In the genomic region with DNA sequence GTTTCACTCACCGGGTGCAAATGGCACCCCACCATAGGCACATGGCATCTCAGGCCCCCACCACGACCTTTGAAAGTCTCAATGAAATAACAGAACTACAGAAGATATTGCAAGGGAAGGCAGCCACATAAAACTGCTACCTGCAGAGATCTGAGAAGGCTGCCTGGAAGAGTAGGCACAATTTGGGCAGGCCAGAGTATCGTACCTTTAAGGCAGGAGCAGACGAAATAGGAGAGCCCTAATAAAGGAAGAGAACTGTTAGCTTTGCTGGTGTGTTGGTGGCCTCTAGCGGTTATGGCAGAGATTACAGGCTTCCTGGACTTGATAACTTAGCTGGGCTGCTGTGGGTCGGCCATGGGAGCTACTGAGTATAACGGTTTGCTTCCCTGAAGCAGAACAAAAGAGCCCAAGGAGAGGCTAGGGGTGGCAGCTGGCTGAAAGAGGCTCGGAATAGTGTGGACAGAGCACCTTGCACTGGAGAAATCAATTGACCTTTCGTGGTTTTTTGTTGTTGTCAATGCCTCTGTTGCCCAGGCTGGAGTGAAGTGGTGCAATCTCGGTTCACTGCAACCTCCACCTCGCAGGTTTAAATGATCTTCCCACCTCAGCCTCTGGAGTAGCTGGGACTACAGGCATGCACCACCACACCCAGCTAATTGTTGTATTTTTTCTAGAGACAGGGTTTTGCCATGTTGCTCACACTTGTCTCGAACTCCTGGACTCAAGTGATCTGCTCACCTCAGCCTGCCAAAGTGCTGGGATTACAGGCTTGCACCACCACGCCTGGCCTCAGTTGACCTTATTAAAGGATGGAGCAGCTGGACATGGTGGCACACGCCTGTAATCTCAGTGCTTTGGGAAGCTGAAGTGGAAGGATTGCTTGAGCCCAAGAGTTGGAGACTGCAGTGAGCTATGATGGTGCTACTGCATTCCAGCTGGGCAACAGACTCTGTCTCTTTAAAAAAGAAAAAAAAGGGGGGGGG, we compare ENCODE assay signal across 8 cellular contexts. TPM values are rescaled to one million over a fixed set of nuclear protein-coding genes. Genes with fewer than 3 reads are reported as not detected.
DNase-seq lines count a peak whose midpoint lies in the region; ATAC-seq and TF ChIP-seq lines count a peak whose summit lies in the region.

No MANE protein-coding gene starts in this region.

- H3K4me3 Mint-ChIP-seq in activated CD4-positive, alpha-beta T cell treated with anti-CD3 and anti-CD28 coated beads, Interleukin-2, amount 10 ng/mL, durations not matched to agents 24 days and 14 days: no peak overlapping the region

- H3K9me3 ChIP-seq in HAP-1: no peaks in the 10 kb centered on the region
- H3K9me3 ChIP-seq in lower lobe of right lung: no peaks in the 10 kb centered on the region

- no peaks in the 10 kb centered on the region for H3K27me3 Mint-ChIP-seq in activated CD4-positive, alpha-beta T cell treated with anti-CD3 and anti-CD28 coated beads, Interleukin-2, amount 10 ng/mL, durations not matched to agents 24 days and 14 days

- DNase-seq in AML-193 (lab: John Stamatoyannopoulos, UW) (peak; percentile 73 to 80), HAP-1 (ENCODE audit: low spot score in 2 of 2) (peak; percentile 75 to 83), NCI-H526 treated with DMSO at 0.1 percent for 48 hours (lab: John Stamatoyannopoulos, UW) (peak; percentile 38), dedifferentiated amniotic fluid mesenchymal stem cell (ENCODE audit: extremely low spot score) (peak; percentile 92), lower lobe of right lung (peak; percentile 74)
- DNase-seq in activated CD4-positive, alpha-beta T cell treated with anti-CD3 and anti-CD28 coated beads, Interleukin-2, amount 10 ng/mL, durations not matched to agents 24 days and 14 days: peak; percentile 93
- DNase-seq in stimulated activated CD8-positive, alpha-beta memory T cell treated with anti-CD3 and anti-CD28 coated beads, Interleukin-15, amount 100 ng/mL, for 48 hours (ENCODE audit: low read depth in 2 of 2): peak; percentile 47 to 55

- H3K4me1 ChIP-seq in HAP-1 (peaks cover 11% of the 10 kb centered on the region), lower lobe of right lung (peaks cover 31% of the 10 kb centered on the region)

- H3K27me3 ChIP-seq in HAP-1 (ENCODE audit: low read depth) (no peaks in the 10 kb centered on the region), lower lobe of right lung (ENCODE audit: low read depth) (no peaks in the 10 kb centered on the region)

- H3K36me3 Mint-ChIP-seq in activated CD4-positive, alpha-beta T cell treated with anti-CD3 and anti-CD28 coated beads, Interleukin-2, amount 10 ng/mL, durations not matched to agents 24 days and 14 days (ENCODE audit: low read depth): peaks cover 35% of the 10 kb centered on the region

- ATAC-seq in lower lobe of right lung: peak; percentile 36 to 46
- ATAC-seq in HG03354 (IDR thresholded peaks at IDR 0.05; ENCODE audit: poor library complexity, severe bottlenecking, unreplicated experiment): no peak

- peaks cover 40% of the 10 kb centered on the region for H3K4me1 Mint-ChIP-seq in activated CD4-positive, alpha-beta T cell treated with anti-CD3 and anti-CD28 coated beads, Interleukin-2, amount 10 ng/mL, durations not matched to agents 24 days and 14 days

- no peaks in the 10 kb centered on the region for H3K9me3 Mint-ChIP-seq in activated CD4-positive, alpha-beta T cell treated with anti-CD3 and anti-CD28 coated beads, Interleukin-2, amount 10 ng/mL, durations not matched to agents 24 days and 14 days

- peak; percentile 86 for TF ChIP-seq CTCF in lower lobe of right lung (IDR thresholded peaks at IDR 0.05)

- H3K4me3 ChIP-seq in HAP-1: no peak overlapping the region
- H3K4me3 ChIP-seq in lower lobe of right lung: no peak overlapping the region

- H3K36me3 ChIP-seq in HAP-1 (replicated peaks): peaks cover 47% of the 10 kb centered on the region
- H3K36me3 ChIP-seq in lower lobe of right lung: peaks cover 35% of the 10 kb centered on the region

- intact Hi-C loops in activated CD4-positive, alpha-beta T cell treated with anti-CD3 and anti-CD28 coated beads, Interleukin-2, amount 10 ng/mL, durations not matched to agents 24 days and 14 days (cut with micrococcal nuclease): no loop called here
- intact Hi-C loops in lower lobe of right lung (cut with DNase I): no loop called here

- peak overlapping the region; percentile 41 for H3K27ac Mint-ChIP-seq in activated CD4-positive, alpha-beta T cell treated with anti-CD3 and anti-CD28 coated beads, Interleukin-2, amount 10 ng/mL, durations not matched to agents 24 days and 14 days

- in situ Hi-C loops in HAP-1 (cut with MboI; ENCODE audit: low sequenced_read_pairs): no loop called here

- no peak overlapping the region for H3K27ac ChIP-seq in lower lobe of right lung

RNA-seq across cellular contexts. Expression of a gene that starts 4.8 kb away (rescaled TPM):
- 94.3 and 103 TPM in 2 replicates for total RNA-seq in activated CD4-positive, alpha-beta T cell treated with anti-CD3 and anti-CD28 coated beads, Interleukin-2, amount 10 ng/mL, durations not matched to agents 24 days and 14 days
- total RNA-seq in lower lobe of right lung: 36.1 TPM

RNA-seq across cellular contexts. Expression of a gene that starts 14.3 kb away (rescaled TPM):
- 0.40 and 0.51 TPM in 2 replicates for total RNA-seq in activated CD4-positive, alpha-beta T cell treated with anti-CD3 and anti-CD28 coated beads, Interleukin-2, amount 10 ng/mL, durations not matched to agents 24 days and 14 days
- 0.41 TPM for total RNA-seq in lower lobe of right lung

RNA-seq across cellular contexts. Expression of a gene that starts 17.1 kb away (rescaled TPM):
- 54.2 and 56.1 TPM in 2 replicates for total RNA-seq in activated CD4-positive, alpha-beta T cell treated with anti-CD3 and anti-CD28 coated beads, Interleukin-2, amount 10 ng/mL, durations not matched to agents 24 days and 14 days
- 13.1 TPM for total RNA-seq in lower lobe of right lung

RNA-seq across cellular contexts. Expression of a gene that starts 18.9 kb away (rescaled TPM):
- total RNA-seq in activated CD4-positive, alpha-beta T cell treated with anti-CD3 and anti-CD28 coated beads, Interleukin-2, amount 10 ng/mL, durations not matched to agents 24 days and 14 days: 53.1 and 55.9 TPM in 2 replicates
- total RNA-seq in lower lobe of right lung: 38.1 TPM

Comparison
In these comparisons a context has a peak if more than half of its experiments do, and no peak if none do; other contexts are left out.
1. DNase-seq: peak in every context shown above with its lines; median percentile 93 in activated CD4-positive, alpha-beta T cell treated with anti-CD3 and anti-CD28 coated beads, Interleukin-2, amount 10 ng/mL, durations not matched to agents 24 days and 14 days; 92 in dedifferentiated amniotic fluid mesenchymal stem cell; 79 in HAP-1; 76 in AML-193; 74 in lower lobe of right lung; 51 in stimulated activated CD8-positive, alpha-beta memory T cell treated with anti-CD3 and anti-CD28 coated beads, Interleukin-15, amount 100 ng/mL, for 48 hours; 38 in NCI-H526 treated with DMSO at 0.1 percent for 48 hours.